33 cellular contexts compared by ENCODE assay signal in the genomic region with DNA sequence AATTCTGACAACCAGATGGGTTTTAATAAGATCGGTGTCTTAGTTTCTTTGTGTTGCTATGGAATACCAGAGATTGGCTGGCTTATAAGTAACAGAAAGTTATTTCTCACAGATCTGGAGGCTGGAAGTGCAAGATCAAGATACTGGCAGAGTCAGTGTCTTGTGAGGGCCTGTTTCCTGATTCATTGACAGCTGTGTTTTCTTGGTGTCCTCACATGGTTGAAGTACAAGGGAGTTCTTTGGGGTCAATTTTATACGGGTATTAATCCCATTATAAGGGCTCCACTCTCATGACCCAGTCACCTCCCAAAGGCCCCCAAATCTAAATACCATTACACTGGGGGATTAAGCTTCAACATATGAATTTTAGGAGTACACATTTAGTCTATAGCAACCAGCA.
"Had no signal": no experiment of that assay in that cellular context is flagged by ENCODE, and none has a peak within 500 bp of the region (broad histone marks: within the 10 kb centered on the region; RNA-seq: fewer than 3 reads in every experiment).

No MANE protein-coding gene starts in this region.

- H3K27ac ChIP-seq: KMS-11 had no signal

- H3K36me3 ChIP-seq: MG63 had no signal

- H3K9me3 ChIP-seq: MG63 had no signal

- H3K27me3 ChIP-seq: MG63 had no signal

- H3K4me3 ChIP-seq: MG63 had no signal

- DNase-seq: Karpas-422, Kasumi-1, KBM-7, KG1, MG63, MM.1S, MV-4-11, NCI-H1048, NCI-H1092, NCI-H1092 treated with DMSO at 0.1 percent for 48 hours, NCI-H1105, NCI-H1417 treated with DMSO at 0.1 percent for 48 hours, NCI-H1436, NCI-H1436 treated with DMSO at 0.1 percent for 48 hours, NCI-H146, NCI-H1694, NCI-H1694 treated with DMSO at 0.1 percent for 48 hours, NCI-H187, NCI-H187 treated with DMSO at 0.1 percent for 48 hours, NCI-H1930, NCI-H2029, NCI-H2029 treated with DMSO at 0.1 percent for 48 hours, NCI-H2081, NCI-H2081 treated with DMSO at 0.1 percent for 48 hours, NCI-H2107, NCI-H2171, NCI-H2171 treated with DMSO at 0.1 percent for 48 hours, NCI-H2227 treated with DMSO at 0.1 percent for 48 hours, NCI-H226, NCI-H345, NCI-H446, NCI-H446 treated with DMSO at 0.1 percent for 48 hours had no signal
